Comparison of ENCODE assay signal across 26 cellular contexts in genomic region chr10:8150401-8150905, GRCh38.
DNase-seq lines count a peak whose midpoint lies in the region; ATAC-seq, FAIRE-seq and TF ChIP-seq lines count a peak whose summit lies in the region.
"Had no signal": no experiment of that assay in that cellular context is flagged by ENCODE, and none has a peak within 500 bp of the region (broad histone marks: within the 10 kb centered on the region; RNA-seq: fewer than 3 reads in every experiment).

No MANE protein-coding gene starts in this region.

- H3K36me3 ChIP-seq in breast epithelium (no peaks in the 10 kb centered on the region), astrocyte (ENCODE audit: insufficient read depth, low read length) (no peaks in the 10 kb centered on the region)
- H3K36me3 ChIP-seq: BE2C had no signal

- peaks cover 12% of the 10 kb centered on the region for H3K4me1 Mint-ChIP-seq in MCF 10A (ENCODE audit: insufficient read depth, unreplicated experiment)
- H3K4me1 Mint-ChIP-seq in astrocyte (ENCODE audit: low read depth, unreplicated experiment), result peaks cover 12% of the 10 kb centered on the region
- H3K4me1 Mint-ChIP-seq: CD14-positive monocyte had no signal

- H3K27me3 Mint-ChIP-seq in MCF 10A (ENCODE audit: insufficient read depth, unreplicated experiment) (no peaks in the 10 kb centered on the region), astrocyte (ENCODE audit: low read depth, unreplicated experiment) (peaks cover 2% of the 10 kb centered on the region)

- no peaks in the 10 kb centered on the region for H4K20me1 ChIP-seq in astrocyte (ENCODE audit: insufficient read depth, low read length)

- no peak overlapping the region for H3K27ac ChIP-seq in breast epithelium
- no peak overlapping the region for H3K27ac ChIP-seq in astrocyte (ENCODE audit: low read depth, low read length)
- H3K27ac ChIP-seq: RWPE1 had no signal

- no peaks in the 10 kb centered on the region for H3K9me3 ChIP-seq in breast epithelium
- H3K9me3 ChIP-seq in astrocyte (ENCODE audit: insufficient read depth, low read depth, low read length), result no peaks in the 10 kb centered on the region
- H3K9me3 ChIP-seq: BE2C had no signal

- no peaks in the 10 kb centered on the region for H3K79me2 ChIP-seq in astrocyte (ENCODE audit: insufficient read depth, low read length)

- H3K4me3 Mint-ChIP-seq in MCF 10A (ENCODE audit: unreplicated experiment), result no peak overlapping the region
- no peak overlapping the region for H3K4me3 Mint-ChIP-seq in astrocyte (ENCODE audit: unreplicated experiment)
- H3K4me3 Mint-ChIP-seq: CD14-positive monocyte; CD8-positive, alpha-beta memory T cell; H9 had no signal

- H3K9ac ChIP-seq in astrocyte (ENCODE audit: low read length), result no peak overlapping the region

- H3K4me1 ChIP-seq in breast epithelium (no peaks in the 10 kb centered on the region), astrocyte (ENCODE audit: insufficient read depth, low read length) (peaks cover 3% of the 10 kb centered on the region)
- H3K4me1 ChIP-seq: BE2C had no signal

- DNase-seq in MCF 10A (ENCODE audit: unreplicated experiment) (peak; percentile 27), breast epithelium (ENCODE audit: low spot score in 2 of 2) (no peak), astrocyte (ENCODE audit: low read depth) (peak; percentile 62), fibroblast of pulmonary artery (ENCODE audit: low read depth) (peak; percentile 29), NCI-H526 treated with DMSO at 0.1 percent for 48 hours (lab: John Stamatoyannopoulos, UW) (no peak), NCI-H345 treated with DMSO at 0.1 percent for 48 hours (lab: John Stamatoyannopoulos, UW; ENCODE audit: unreplicated experiment) (no peak)
- DNase-seq: 8988T; ACHN; BE2C; CD8-positive, alpha-beta memory T cell; DMS 273 treated with DMSO at 0.1 percent for 48 hours; DMS79 treated with DMSO at 0.1 percent for 48 hours; H9; MV-4-11; NCI-H1105 treated with DMSO at 0.1 percent for 48 hours; NCI-H146; NCI-H1930; NCI-H2107; NCI-H446 treated with DMSO at 0.1 percent for 48 hours; NCI-H526; SHP77 had no signal

- POLR2A ChIA-PET in MCF 10A (lab: Yijun Ruan, JAX), result interaction anchor here (0.6 kb wide), 1 partner anchor 80 kb away, joined by 3 read pairs; no protein-coding TSS in a partner anchor

- H3K9me3 Mint-ChIP-seq in MCF 10A (ENCODE audit: unreplicated experiment), result no peaks in the 10 kb centered on the region
- no peaks in the 10 kb centered on the region for H3K9me3 Mint-ChIP-seq in astrocyte (ENCODE audit: unreplicated experiment)
- H3K9me3 Mint-ChIP-seq: CD8-positive, alpha-beta memory T cell; H9 had no signal

- no peak for TF ChIP-seq POLR2A in breast epithelium (IDR thresholded peaks at IDR 0.05)

- H2AFZ ChIP-seq in astrocyte (ENCODE audit: low read depth, low read length), result no peak overlapping the region

- H3K36me3 Mint-ChIP-seq in MCF 10A (ENCODE audit: insufficient read depth, unreplicated experiment) (no peaks in the 10 kb centered on the region), astrocyte (ENCODE audit: low read depth, unreplicated experiment) (no peaks in the 10 kb centered on the region)
- H3K36me3 Mint-ChIP-seq: CD14-positive monocyte had no signal

- BruUV-seq in MCF 10A (replicated peaks; lab: Mats Ljungman, UMichigan), result no TSS peak

- CTCF ChIA-PET in MCF 10A (lab: Yijun Ruan, JAX), result interaction anchor here (0.6 kb wide), 1 partner anchor 610 kb away, joined by 4 read pairs; no protein-coding TSS in a partner anchor

- intact Hi-C loops in MCF 10A (cut with micrococcal nuclease), result no loop called here
- intact Hi-C loops in breast epithelium (cut with DNase I; ENCODE audit: low total_unique reads), result loop anchor here (5.0 to 10.0 kb wide), 2 partner anchors 602 to 1844 kb away; no protein-coding TSS in a partner anchor

- H3K27me3 ChIP-seq in breast epithelium (no peaks in the 10 kb centered on the region), astrocyte (ENCODE audit: insufficient read depth, low read length) (no peaks in the 10 kb centered on the region)
- H3K27me3 ChIP-seq: BE2C had no signal

- H3K4me2 ChIP-seq in astrocyte (ENCODE audit: low read length), result peak overlapping the region; percentile 43

- TF ChIP-seq CTCF in MCF 10A (IDR thresholded peaks at IDR 0.05; ENCODE audit: unreplicated experiment), result no peak
- no peak for TF ChIP-seq CTCF in breast epithelium (IDR thresholded peaks at IDR 0.05)
- no peak for TF ChIP-seq CTCF in astrocyte (IDR thresholded peaks at IDR 0.05; ENCODE audit: insufficient read depth, low read depth, low read length)
- TF ChIP-seq CTCF in fibroblast of pulmonary artery (IDR thresholded peaks at IDR 0.05; ENCODE audit: low read length, missing control alignments), result no peak

- ATAC-seq in HG03108 (IDR thresholded peaks at IDR 0.05; ENCODE audit: unreplicated experiment), result no peak

- H3K27ac Mint-ChIP-seq in MCF 10A (ENCODE audit: low read depth, unreplicated experiment) (no peak overlapping the region), astrocyte (ENCODE audit: unreplicated experiment) (no peak overlapping the region)
- H3K27ac Mint-ChIP-seq: CD14-positive monocyte; CD8-positive, alpha-beta memory T cell had no signal

- H3K4me3 ChIP-seq in breast epithelium (no peak overlapping the region), astrocyte (ENCODE audit: insufficient read depth, low read depth, low read length) (no peak overlapping the region), fibroblast of pulmonary artery (replicated peaks; ENCODE audit: low read depth, low read length) (no peak overlapping the region)

- FAIRE-seq in astrocyte (lab: Jason Lieb, UNC), result no peak
- FAIRE-seq: GM12892, GM19239 had no signal

Comparison
In these comparisons a context has a peak if more than half of its experiments do, and no peak if none do; other contexts are left out.
1. DNase-seq: peak in MCF 10A (single experiment), astrocyte (single experiment) and fibroblast of pulmonary artery (single experiment); none in breast epithelium (0 of 2), NCI-H526 treated with DMSO at 0.1 percent for 48 hours (single experiment) and NCI-H345 treated with DMSO at 0.1 percent for 48 hours (single experiment).